In genomic region chr11:64316620-64317324, GRCh38 we compare ENCODE assay signal across 8 cellular contexts. TPM values are rescaled to one million over a fixed set of nuclear protein-coding genes. Genes with fewer than 3 reads are reported as not detected.
DNase-seq lines count a peak whose midpoint lies in the region; ATAC-seq and TF ChIP-seq lines count a peak whose summit lies in the region.
"Not testable (repeated sequence)": the region's sequence is repeated elsewhere in the genome, so short reads cannot be mapped to it uniquely, and the experiment has no call there.

No MANE protein-coding gene starts in this region.

- H3K4me1 ChIP-seq in CD8-positive, alpha-beta T cell (ENCODE audit: insufficient read depth, low read length); mesodermal cell (ENCODE audit: control insufficient read depth, insufficient read depth, low read length, poor library complexity, severe bottlenecking): not testable (repeated sequence)

- H3K36me3 ChIP-seq in CD8-positive, alpha-beta T cell (ENCODE audit: insufficient read depth, low read length), result not testable (repeated sequence)
- H3K36me3 ChIP-seq in MG63 (peaks cover 37% of the 10 kb centered on the region), mesodermal cell (ENCODE audit: control insufficient read depth, insufficient read depth, low read length) (peaks cover 32% of the 10 kb centered on the region)

- POLR2A ChIA-PET in CD8-positive, alpha-beta T cell (lab: Charles Lee), result interaction anchor here (0.6 to 3.0 kb wide), 28 partner anchors 8 to 1725 kb away, joined by 3 to 50 read pairs (median 6); partner anchors contain the start of genes BAD, CCDC88B, ESRRA and FERMT3

- not testable (repeated sequence) for H3K9me3 Mint-ChIP-seq in CD8-positive, alpha-beta T cell; activated naive CD4-positive, alpha-beta T cell treated with anti-CD3 and anti-CD28 coated beads, Interleukin-2, amount 50 U/mL, for 72 hours; stimulated activated memory B cell treated with anti-CD40 and anti-IgM and Interleukin-4, amounts not matched to agents 10 μg/mL and 1 μg/mL and 100 μg/mL, for 72 hours

- not testable (repeated sequence) for H3K9me3 ChIP-seq in CD8-positive, alpha-beta T cell (ENCODE audit: low read length); MG63; mesodermal cell (ENCODE audit: control insufficient read depth, low read length)

- WGBS in mesodermal cell (ENCODE audit: insufficient coverage in 2 of 2), 2 experiments, result 3 to 5% methylated on average over 16 to 22 of the region's 32 CpGs

- intact Hi-C loops in CD8-positive, alpha-beta T cell (cut with DNase I, micrococcal nuclease), result loop anchor here (1.0 to 10.0 kb wide), 15 partner anchors 11 to 1434 kb away; partner anchors contain the start of genes ESRRA (in 2 of the 2), FKBP2 (in 2 of the 2), GPR137 (in 2 of the 2) and CCDC88B (in 1 of the 2)

- not testable (repeated sequence) for H3K27me3 ChIP-seq in CD8-positive, alpha-beta T cell (ENCODE audit: insufficient read depth, low read length); MG63

- H3K4me1 Mint-ChIP-seq in CD8-positive, alpha-beta T cell (ENCODE audit: low read depth), result peaks cover 39% of the 10 kb centered on the region
- H3K4me1 Mint-ChIP-seq in stimulated activated memory B cell treated with anti-CD40 and anti-IgM and Interleukin-4, amounts not matched to agents 10 μg/mL and 1 μg/mL and 100 μg/mL, for 72 hours, result peaks cover 44% of the 10 kb centered on the region

- peaks cover 59% of the 10 kb centered on the region for H3K36me3 Mint-ChIP-seq in CD8-positive, alpha-beta T cell
- peaks cover 27 to 28% of the 10 kb centered on the region in 2 donors for H3K36me3 Mint-ChIP-seq in activated naive CD4-positive, alpha-beta T cell treated with anti-CD3 and anti-CD28 coated beads, Interleukin-2, amount 50 U/mL, for 72 hours
- peaks cover 40% of the 10 kb centered on the region for H3K36me3 Mint-ChIP-seq in stimulated activated memory B cell treated with anti-CD40 and anti-IgM and Interleukin-4, amounts not matched to agents 10 μg/mL and 1 μg/mL and 100 μg/mL, for 72 hours

- not testable (repeated sequence) for H3K27me3 Mint-ChIP-seq in CD8-positive, alpha-beta T cell (ENCODE audit: low read depth); stimulated activated memory B cell treated with anti-CD40 and anti-IgM and Interleukin-4, amounts not matched to agents 10 μg/mL and 1 μg/mL and 100 μg/mL, for 72 hours

- peak; percentile 63 for TF ChIP-seq CTCF in CD8-positive, alpha-beta T cell (IDR thresholded peaks at IDR 0.05)

- CTCF ChIA-PET in CD8-positive, alpha-beta T cell (lab: Charles Lee), result interaction anchor here (0.6 to 3.3 kb wide), 19 partner anchors 10 to 544 kb away, joined by 3 to 22 read pairs (median 7); partner anchors contain the start of genes BAD, CATSPERZ, ESRRA and FERMT3

- peak in 3 of 7 experiments; percentile 45 to 69 (median 50) for DNase-seq in CD8-positive, alpha-beta T cell
- DNase-seq in MG63; activated naive CD4-positive, alpha-beta T cell treated with anti-CD3 and anti-CD28 coated beads, Interleukin-2, amount 50 U/mL, for 72 hours (ENCODE audit: low spot score in 2 of 2): not testable (repeated sequence)
- peak; percentile 60 to 71 for DNase-seq in SHP77 (lab: John Stamatoyannopoulos, UW)

- H3K27ac ChIP-seq in CD8-positive, alpha-beta T cell (ENCODE audit: low read depth, low read length), result peak overlapping the region; percentile 97
- H3K27ac ChIP-seq in mesodermal cell (ENCODE audit: low read depth, low read length, severe bottlenecking), result peak overlapping the region; percentile 97

- peak; percentile 10 for ATAC-seq in CD8-positive, alpha-beta T cell
- ATAC-seq in GM21529 (IDR thresholded peaks at IDR 0.05; ENCODE audit: unreplicated experiment) (peak; percentile 10), esophagus mucosa (peak; percentile 14)
- ATAC-seq in activated naive CD4-positive, alpha-beta T cell treated with anti-CD3 and anti-CD28 coated beads, Interleukin-2, amount 50 U/mL, for 72 hours, result peak; percentile 10 to 17
- peak; percentile 3 for ATAC-seq in stimulated activated memory B cell treated with anti-CD40 and anti-IgM and Interleukin-4, amounts not matched to agents 10 μg/mL and 1 μg/mL and 100 μg/mL, for 72 hours

- peak overlapping the region; percentile 69 for H3K4me3 ChIP-seq in CD8-positive, alpha-beta T cell (ENCODE audit: low read depth, low read length)
- H3K4me3 ChIP-seq in MG63, result peak overlapping the region; percentile 93
- peak overlapping the region; percentile 95 for H3K4me3 ChIP-seq in mesodermal cell (ENCODE audit: extremely low read depth, insufficient read depth, low read length, poor library complexity, severe bottlenecking)

- H3K27ac Mint-ChIP-seq in CD8-positive, alpha-beta T cell, result peak overlapping the region; percentile 99
- peak overlapping the region; percentile 99 for H3K27ac Mint-ChIP-seq in activated naive CD4-positive, alpha-beta T cell treated with anti-CD3 and anti-CD28 coated beads, Interleukin-2, amount 50 U/mL, for 72 hours
- H3K27ac Mint-ChIP-seq in stimulated activated memory B cell treated with anti-CD40 and anti-IgM and Interleukin-4, amounts not matched to agents 10 μg/mL and 1 μg/mL and 100 μg/mL, for 72 hours, result peak overlapping the region; percentile 99

- peak overlapping the region; percentile 89 for H3K4me3 Mint-ChIP-seq in CD8-positive, alpha-beta T cell
- H3K4me3 Mint-ChIP-seq in stimulated activated memory B cell treated with anti-CD40 and anti-IgM and Interleukin-4, amounts not matched to agents 10 μg/mL and 1 μg/mL and 100 μg/mL, for 72 hours, result peak overlapping the region; percentile 91

RNA-seq across cellular contexts. Expression of gene TRMT112, which starts 0.6 kb away (rescaled TPM):
- total RNA-seq in CD8-positive, alpha-beta T cell, result 10 to 100 TPM; 98.1 to 98.2 TPM
- 356 and 508 TPM in 2 replicates for total RNA-seq in MG63 (2014; rRNA removed; shearing (Covaris generic); ENCODE audit: low replicate concordance)
- total RNA-seq in activated naive CD4-positive, alpha-beta T cell treated with anti-CD3 and anti-CD28 coated beads, Interleukin-2, amount 50 U/mL, for 72 hours, result 100 to 1,000 TPM; 198 to 213 TPM
- total RNA-seq in esophagus mucosa, result 181 TPM
- 176 TPM for polyA plus RNA-seq in mesodermal cell (2013, experiment 1 of 2)
- polyA plus RNA-seq in mesodermal cell (2013, experiment 2 of 2), result 186 TPM

RNA-seq across cellular contexts. Expression of gene PRDX5, which starts 1.1 kb away (rescaled TPM):
- 10 to 100 TPM; 39.9 to 41.0 TPM for total RNA-seq in CD8-positive, alpha-beta T cell
- 291 and 333 TPM in 2 replicates for total RNA-seq in MG63 (2014; rRNA removed; shearing (Covaris generic); ENCODE audit: low replicate concordance)
- 100 to 1,000 TPM; 131 to 152 TPM for total RNA-seq in activated naive CD4-positive, alpha-beta T cell treated with anti-CD3 and anti-CD28 coated beads, Interleukin-2, amount 50 U/mL, for 72 hours
- 331 TPM for total RNA-seq in esophagus mucosa
- 204 TPM for polyA plus RNA-seq in mesodermal cell (2013, experiment 1 of 2)
- 182 TPM for polyA plus RNA-seq in mesodermal cell (2013, experiment 2 of 2)

RNA-seq across cellular contexts. Expression of gene ESRRA, which starts 11.4 kb away (rescaled TPM):
- 10 to 100 TPM; 13.4 to 14.6 TPM for total RNA-seq in CD8-positive, alpha-beta T cell
- 52.0 and 79.2 TPM in 2 replicates for total RNA-seq in MG63 (2014; rRNA removed; shearing (Covaris generic); ENCODE audit: low replicate concordance)
- 10 to 100 TPM; 33.6 to 48.1 TPM for total RNA-seq in activated naive CD4-positive, alpha-beta T cell treated with anti-CD3 and anti-CD28 coated beads, Interleukin-2, amount 50 U/mL, for 72 hours
- 63.2 TPM for total RNA-seq in esophagus mucosa
- 24.1 TPM for polyA plus RNA-seq in mesodermal cell (2013, experiment 1 of 2)
- polyA plus RNA-seq in mesodermal cell (2013, experiment 2 of 2), result 17.7 TPM

RNA-seq across cellular contexts. Expression of gene CATSPERZ, which starts 16.6 kb away (rescaled TPM):
- not detected for total RNA-seq in CD8-positive, alpha-beta T cell
- not detected in 2 replicates for total RNA-seq in MG63 (2014; rRNA removed; shearing (Covaris generic); ENCODE audit: low replicate concordance)
- under 1 TPM in 1 of 2 donors, not detected in 1; 0.55 TPM for total RNA-seq in activated naive CD4-positive, alpha-beta T cell treated with anti-CD3 and anti-CD28 coated beads, Interleukin-2, amount 50 U/mL, for 72 hours
- 1.3 TPM for total RNA-seq in esophagus mucosa
- 0.77 TPM for polyA plus RNA-seq in mesodermal cell (2013, experiment 1 of 2)
- not detected for polyA plus RNA-seq in mesodermal cell (2013, experiment 2 of 2)

RNA-seq across cellular contexts. Expression of gene CCDC88B, which starts 23.2 kb away (rescaled TPM):
- total RNA-seq in CD8-positive, alpha-beta T cell, result 100 to 1,000 TPM; 111 to 117 TPM
- 1.8 and 3.0 TPM in 2 replicates for total RNA-seq in MG63 (2014; rRNA removed; shearing (Covaris generic); ENCODE audit: low replicate concordance)
- total RNA-seq in activated naive CD4-positive, alpha-beta T cell treated with anti-CD3 and anti-CD28 coated beads, Interleukin-2, amount 50 U/mL, for 72 hours, result 100 to 1,000 TPM in 1 of 2 donors, 10 to 100 TPM in 1; 75.0 to 103 TPM
- total RNA-seq in esophagus mucosa, result 4.5 TPM
- 4.0 TPM for polyA plus RNA-seq in mesodermal cell (2013, experiment 1 of 2)
- polyA plus RNA-seq in mesodermal cell (2013, experiment 2 of 2), result 1.4 TPM
